In the genomic region with DNA sequence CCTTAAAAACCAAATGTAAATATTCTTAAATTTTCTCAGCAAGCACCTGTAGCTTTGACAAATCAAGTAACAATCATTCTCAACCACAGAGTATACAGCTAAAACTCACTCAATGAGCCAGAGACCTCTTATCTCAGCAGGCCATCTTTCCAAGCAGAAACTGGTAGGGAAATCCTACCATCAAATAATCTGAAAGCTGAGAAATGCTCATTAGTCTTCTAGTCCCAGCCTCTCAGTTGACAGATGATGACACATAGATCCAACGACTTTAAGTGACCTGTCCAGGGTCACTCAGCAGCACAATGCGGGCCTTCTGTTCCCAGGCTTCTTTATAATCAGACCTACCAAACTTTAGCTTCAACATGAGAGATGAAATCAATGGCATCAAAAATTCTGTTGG, we compare ENCODE assay signal across 1 cellular context.
TF ChIP-seq lines count a peak whose summit lies in the region.

No MANE protein-coding gene starts in this region.

TF ChIP-seq in K562, 482 proteins besides CTCF, POLR2A, EP300 and RAD21 (continued from another document and continues in another):
- TF ChIP-seq, protein P1, sequence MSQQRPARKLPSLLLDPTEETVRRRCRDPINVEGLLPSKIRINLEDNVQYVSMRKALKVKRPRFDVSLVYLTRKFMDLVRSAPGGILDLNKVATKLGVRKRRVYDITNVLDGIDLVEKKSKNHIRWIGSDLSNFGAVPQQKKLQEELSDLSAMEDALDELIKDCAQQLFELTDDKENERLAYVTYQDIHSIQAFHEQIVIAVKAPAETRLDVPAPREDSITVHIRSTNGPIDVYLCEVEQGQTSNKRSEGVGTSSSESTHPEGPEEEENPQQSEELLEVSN (IDR thresholded peaks at IDR 0.05; ENCODE audit: borderline replicate concordance in 1 of 2, extremely low read depth in 1 of 2, insufficient read depth in 1 of 2, insufficient read length in 1 of 2, low read depth in 1 of 2, low read length in 1 of 2, poor library complexity in 1 of 2, severe bottlenecking in 1 of 2), result no peak
- TF ChIP-seq CC2D1A (IDR thresholded peaks at IDR 0.05), result no peak
- no peak for TF ChIP-seq HMGN3 (IDR thresholded peaks at IDR 0.05; ENCODE audit: borderline replicate concordance, extremely low read depth, insufficient read length, low read depth, low read length)
- TF ChIP-seq MEIS2 (IDR thresholded peaks at IDR 0.05; ENCODE audit: partially characterized antibody), result peak; percentile 95
- peak; percentile 22; the same call in 1 of the 2 replicates for TF ChIP-seq DPF2 (IDR thresholded peaks at IDR 0.05)
- TF ChIP-seq FIP1L1 (IDR thresholded peaks at IDR 0.05; ENCODE audit: low read depth, low read length, poor library complexity, severe bottlenecking), result no peak
- TF ChIP-seq ZNF121 (CRISPR knock-in tag; conservative IDR thresholded peaks at IDR 0.05), result no peak
- TF ChIP-seq, protein P2, sequence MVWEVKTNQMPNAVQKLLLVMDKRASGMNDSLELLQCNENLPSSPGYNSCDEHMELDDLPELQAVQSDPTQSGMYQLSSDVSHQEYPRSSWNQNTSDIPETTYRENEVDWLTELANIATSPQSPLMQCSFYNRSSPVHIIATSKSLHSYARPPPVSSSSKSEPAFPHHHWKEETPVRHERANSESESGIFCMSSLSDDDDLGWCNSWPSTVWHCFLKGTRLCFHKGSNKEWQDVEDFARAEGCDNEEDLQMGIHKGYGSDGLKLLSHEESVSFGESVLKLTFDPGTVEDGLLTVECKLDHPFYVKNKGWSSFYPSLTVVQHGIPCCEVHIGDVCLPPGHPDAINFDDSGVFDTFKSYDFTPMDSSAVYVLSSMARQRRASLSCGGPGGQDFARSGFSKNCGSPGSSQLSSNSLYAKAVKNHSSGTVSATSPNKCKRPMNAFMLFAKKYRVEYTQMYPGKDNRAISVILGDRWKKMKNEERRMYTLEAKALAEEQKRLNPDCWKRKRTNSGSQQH (CRISPR knock-in tag; IDR thresholded peaks at IDR 0.05), result no peak
- TF ChIP-seq EGR1 (conservative IDR thresholded peaks at IDR 0.05), result no peak
- TF ChIP-seq, protein P3, sequence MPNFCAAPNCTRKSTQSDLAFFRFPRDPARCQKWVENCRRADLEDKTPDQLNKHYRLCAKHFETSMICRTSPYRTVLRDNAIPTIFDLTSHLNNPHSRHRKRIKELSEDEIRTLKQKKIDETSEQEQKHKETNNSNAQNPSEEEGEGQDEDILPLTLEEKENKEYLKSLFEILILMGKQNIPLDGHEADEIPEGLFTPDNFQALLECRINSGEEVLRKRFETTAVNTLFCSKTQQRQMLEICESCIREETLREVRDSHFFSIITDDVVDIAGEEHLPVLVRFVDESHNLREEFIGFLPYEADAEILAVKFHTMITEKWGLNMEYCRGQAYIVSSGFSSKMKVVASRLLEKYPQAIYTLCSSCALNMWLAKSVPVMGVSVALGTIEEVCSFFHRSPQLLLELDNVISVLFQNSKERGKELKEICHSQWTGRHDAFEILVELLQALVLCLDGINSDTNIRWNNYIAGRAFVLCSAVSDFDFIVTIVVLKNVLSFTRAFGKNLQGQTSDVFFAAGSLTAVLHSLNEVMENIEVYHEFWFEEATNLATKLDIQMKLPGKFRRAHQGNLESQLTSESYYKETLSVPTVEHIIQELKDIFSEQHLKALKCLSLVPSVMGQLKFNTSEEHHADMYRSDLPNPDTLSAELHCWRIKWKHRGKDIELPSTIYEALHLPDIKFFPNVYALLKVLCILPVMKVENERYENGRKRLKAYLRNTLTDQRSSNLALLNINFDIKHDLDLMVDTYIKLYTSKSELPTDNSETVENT (CRISPR knock-in tag; IDR thresholded peaks at IDR 0.05), result no peak
- no peak for TF ChIP-seq ZNF696 (CRISPR knock-in tag; conservative IDR thresholded peaks at IDR 0.05)
- no peak for TF ChIP-seq ZNF232 (CRISPR knock-in tag; IDR thresholded peaks at IDR 0.05)
- TF ChIP-seq, protein P4, sequence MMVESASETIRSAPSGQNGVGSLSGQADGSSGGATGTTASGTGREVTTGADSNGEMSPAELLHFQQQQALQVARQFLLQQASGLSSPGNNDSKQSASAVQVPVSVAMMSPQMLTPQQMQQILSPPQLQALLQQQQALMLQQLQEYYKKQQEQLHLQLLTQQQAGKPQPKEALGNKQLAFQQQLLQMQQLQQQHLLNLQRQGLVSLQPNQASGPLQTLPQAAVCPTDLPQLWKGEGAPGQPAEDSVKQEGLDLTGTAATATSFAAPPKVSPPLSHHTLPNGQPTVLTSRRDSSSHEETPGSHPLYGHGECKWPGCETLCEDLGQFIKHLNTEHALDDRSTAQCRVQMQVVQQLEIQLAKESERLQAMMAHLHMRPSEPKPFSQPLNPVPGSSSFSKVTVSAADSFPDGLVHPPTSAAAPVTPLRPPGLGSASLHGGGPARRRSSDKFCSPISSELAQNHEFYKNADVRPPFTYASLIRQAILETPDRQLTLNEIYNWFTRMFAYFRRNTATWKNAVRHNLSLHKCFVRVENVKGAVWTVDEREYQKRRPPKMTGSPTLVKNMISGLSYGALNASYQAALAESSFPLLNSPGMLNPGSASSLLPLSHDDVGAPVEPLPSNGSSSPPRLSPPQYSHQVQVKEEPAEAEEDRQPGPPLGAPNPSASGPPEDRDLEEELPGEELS (CRISPR knock-in tag; IDR thresholded peaks at IDR 0.05; ENCODE audit: borderline replicate concordance), result no peak
- no peak for TF ChIP-seq SREBF1 (IDR thresholded peaks at IDR 0.05; ENCODE audit: borderline replicate concordance, low read depth, low read length)
- TF ChIP-seq JUND (IDR thresholded peaks at IDR 0.05; ENCODE audit: borderline replicate concordance, low read depth, low read length), result peak; percentile 51; the same call in 1 of the 2 replicates
- TF ChIP-seq JUND (tag; IDR thresholded peaks at IDR 0.05; ENCODE audit: borderline replicate concordance, low read depth, low read length), result peak; percentile 47; the same call in 1 of the 3 replicates
- no peak for TF ChIP-seq RBM34 (IDR thresholded peaks at IDR 0.05; ENCODE audit: borderline replicate concordance, insufficient read depth, low read length)
- TF ChIP-seq, protein P5, sequence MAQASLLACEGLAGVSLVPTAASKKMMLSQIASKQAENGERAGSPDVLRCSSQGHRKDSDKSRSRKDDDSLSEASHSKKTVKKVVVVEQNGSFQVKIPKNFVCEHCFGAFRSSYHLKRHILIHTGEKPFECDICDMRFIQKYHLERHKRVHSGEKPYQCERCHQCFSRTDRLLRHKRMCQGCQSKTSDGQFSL (CRISPR knock-in tag; IDR thresholded peaks at IDR 0.05), result no peak
- TF ChIP-seq, protein P5 (tag; IDR thresholded peaks at IDR 0.05), result no peak
- peak; percentile 21 to 38; a peak in 1 of 4 replicates for TF ChIP-seq KDM1A (IDR thresholded peaks at IDR 0.05)
- TF ChIP-seq FOSL1 (tag; conservative IDR thresholded peaks at IDR 0.05), result peak; percentile 78
- no peak for TF ChIP-seq ZNF695 (CRISPR knock-in tag; IDR thresholded peaks at IDR 0.05)
- no peak for TF ChIP-seq CBX1 (IDR thresholded peaks at IDR 0.05; ENCODE audit: low read depth)
- no peak for TF ChIP-seq NONO (IDR thresholded peaks at IDR 0.05; ENCODE audit: low read depth in 2 of 2, low read length in 1 of 2)
- no peak for TF ChIP-seq RNF2 (IDR thresholded peaks at IDR 0.05)
- TF ChIP-seq, protein P6, sequence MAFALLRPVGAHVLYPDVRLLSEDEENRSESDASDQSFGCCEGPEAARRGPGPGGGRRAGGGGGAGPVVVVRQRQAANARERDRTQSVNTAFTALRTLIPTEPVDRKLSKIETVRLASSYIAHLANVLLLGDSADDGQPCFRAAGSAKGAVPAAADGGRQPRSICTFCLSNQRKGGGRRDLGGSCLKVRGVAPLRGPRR (CRISPR knock-in tag; IDR thresholded peaks at IDR 0.05), result no peak
- no peak for TF ChIP-seq IFI16 (CRISPR knock-in tag; IDR thresholded peaks at IDR 0.05)
- TF ChIP-seq SNIP1 (IDR thresholded peaks at IDR 0.05; ENCODE audit: low read depth), result no peak
- no peak for TF ChIP-seq KAT8 (IDR thresholded peaks at IDR 0.05; ENCODE audit: low read depth)
- TF ChIP-seq FOXK1 (CRISPR knock-in tag; IDR thresholded peaks at IDR 0.05; ENCODE audit: borderline replicate concordance), result no peak
- TF ChIP-seq, protein P7, sequence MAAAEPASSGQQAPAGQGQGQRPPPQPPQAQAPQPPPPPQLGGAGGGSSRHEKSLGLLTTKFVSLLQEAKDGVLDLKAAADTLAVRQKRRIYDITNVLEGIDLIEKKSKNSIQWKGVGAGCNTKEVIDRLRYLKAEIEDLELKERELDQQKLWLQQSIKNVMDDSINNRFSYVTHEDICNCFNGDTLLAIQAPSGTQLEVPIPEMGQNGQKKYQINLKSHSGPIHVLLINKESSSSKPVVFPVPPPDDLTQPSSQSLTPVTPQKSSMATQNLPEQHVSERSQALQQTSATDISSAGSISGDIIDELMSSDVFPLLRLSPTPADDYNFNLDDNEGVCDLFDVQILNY (CRISPR knock-in tag; IDR thresholded peaks at IDR 0.05), result no peak
- TF ChIP-seq ZKSCAN3 (CRISPR knock-in tag; IDR thresholded peaks at IDR 0.05), result no peak
- no peak for TF ChIP-seq JUNB (CRISPR knock-in tag; conservative IDR thresholded peaks at IDR 0.05)
- no peak for TF ChIP-seq ZNF212 (CRISPR knock-in tag; IDR thresholded peaks at IDR 0.05)
- no peak for TF ChIP-seq NR4A1 (CRISPR knock-in tag; IDR thresholded peaks at IDR 0.05)
- no peak for TF ChIP-seq NR4A1 (tag; IDR thresholded peaks at IDR 0.05)
- peak; percentile 36; the same call in 1 of the 2 replicates for TF ChIP-seq ARID1B (IDR thresholded peaks at IDR 0.05)
- TF ChIP-seq ZNF644 (tag; IDR thresholded peaks at IDR 0.05; ENCODE audit: low read depth), result no peak
- no peak for TF ChIP-seq GABPB1 (CRISPR knock-in tag; IDR thresholded peaks at IDR 0.05)
- no peak for TF ChIP-seq ZNF124 (CRISPR knock-in tag; IDR thresholded peaks at IDR 0.05)
- TF ChIP-seq PHTF2 (CRISPR knock-in tag; IDR thresholded peaks at IDR 0.05), result no peak
- TF ChIP-seq, protein P8, sequence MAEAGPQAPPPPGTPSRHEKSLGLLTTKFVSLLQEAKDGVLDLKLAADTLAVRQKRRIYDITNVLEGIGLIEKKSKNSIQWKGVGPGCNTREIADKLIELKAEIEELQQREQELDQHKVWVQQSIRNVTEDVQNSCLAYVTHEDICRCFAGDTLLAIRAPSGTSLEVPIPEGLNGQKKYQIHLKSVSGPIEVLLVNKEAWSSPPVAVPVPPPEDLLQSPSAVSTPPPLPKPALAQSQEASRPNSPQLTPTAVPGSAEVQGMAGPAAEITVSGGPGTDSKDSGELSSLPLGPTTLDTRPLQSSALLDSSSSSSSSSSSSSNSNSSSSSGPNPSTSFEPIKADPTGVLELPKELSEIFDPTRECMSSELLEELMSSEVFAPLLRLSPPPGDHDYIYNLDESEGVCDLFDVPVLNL (CRISPR knock-in tag; IDR thresholded peaks at IDR 0.05; ENCODE audit: low read depth), result no peak
- TF ChIP-seq, protein P9, sequence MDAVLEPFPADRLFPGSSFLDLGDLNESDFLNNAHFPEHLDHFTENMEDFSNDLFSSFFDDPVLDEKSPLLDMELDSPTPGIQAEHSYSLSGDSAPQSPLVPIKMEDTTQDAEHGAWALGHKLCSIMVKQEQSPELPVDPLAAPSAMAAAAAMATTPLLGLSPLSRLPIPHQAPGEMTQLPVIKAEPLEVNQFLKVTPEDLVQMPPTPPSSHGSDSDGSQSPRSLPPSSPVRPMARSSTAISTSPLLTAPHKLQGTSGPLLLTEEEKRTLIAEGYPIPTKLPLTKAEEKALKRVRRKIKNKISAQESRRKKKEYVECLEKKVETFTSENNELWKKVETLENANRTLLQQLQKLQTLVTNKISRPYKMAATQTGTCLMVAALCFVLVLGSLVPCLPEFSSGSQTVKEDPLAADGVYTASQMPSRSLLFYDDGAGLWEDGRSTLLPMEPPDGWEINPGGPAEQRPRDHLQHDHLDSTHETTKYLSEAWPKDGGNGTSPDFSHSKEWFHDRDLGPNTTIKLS (IDR thresholded peaks at IDR 0.05; ENCODE audit: borderline replicate concordance, low read depth), result no peak
- TF ChIP-seq SMARCA4 (IDR thresholded peaks at IDR 0.05), result peak; percentile 36; the same call in 1 of the 2 replicates
- peak; percentile 30; the same call in 1 of the 2 replicates for TF ChIP-seq HDAC2 (IDR thresholded peaks at IDR 0.05)
- TF ChIP-seq SMAD4 (CRISPR knock-in tag; conservative IDR thresholded peaks at IDR 0.05), result no peak
- no peak for TF ChIP-seq L3MBTL2 (IDR thresholded peaks at IDR 0.05)
- no peak for TF ChIP-seq NR2C2 (CRISPR knock-in tag; IDR thresholded peaks at IDR 0.05)
- TF ChIP-seq NR2C2 (tag; IDR thresholded peaks at IDR 0.05), result no peak
- TF ChIP-seq SAP30 (IDR thresholded peaks at IDR 0.05; ENCODE audit: borderline replicate concordance, insufficient read depth, low read depth, low read length, poor library complexity, severe bottlenecking), result no peak
- TF ChIP-seq ZBTB1 (CRISPR knock-in tag; IDR thresholded peaks at IDR 0.05; ENCODE audit: borderline replicate concordance, low read depth), result no peak
- TF ChIP-seq DNMT1 (IDR thresholded peaks at IDR 0.05), result no peak
- no peak for TF ChIP-seq ZNF23 (CRISPR knock-in tag; IDR thresholded peaks at IDR 0.05)
- no peak for TF ChIP-seq MIER1 (IDR thresholded peaks at IDR 0.05; ENCODE audit: low read depth)
- no peak for TF ChIP-seq THRAP3 (IDR thresholded peaks at IDR 0.05; ENCODE audit: borderline replicate concordance)
- no peak for TF ChIP-seq TRIM28 (IDR thresholded peaks at IDR 0.05)
- TF ChIP-seq, protein P10, sequence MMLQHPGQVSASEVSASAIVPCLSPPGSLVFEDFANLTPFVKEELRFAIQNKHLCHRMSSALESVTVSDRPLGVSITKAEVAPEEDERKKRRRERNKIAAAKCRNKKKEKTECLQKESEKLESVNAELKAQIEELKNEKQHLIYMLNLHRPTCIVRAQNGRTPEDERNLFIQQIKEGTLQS (IDR thresholded peaks at IDR 0.05), result peak; percentile 66; the same call in 1 of the 2 replicates
- TF ChIP-seq, protein P10 (CRISPR knock-in tag; conservative IDR thresholded peaks at IDR 0.05), result no peak
- peak; percentile 39; the same call in 1 of the 2 replicates for TF ChIP-seq ATF7 (IDR thresholded peaks at IDR 0.05)
- TF ChIP-seq, protein P11, sequence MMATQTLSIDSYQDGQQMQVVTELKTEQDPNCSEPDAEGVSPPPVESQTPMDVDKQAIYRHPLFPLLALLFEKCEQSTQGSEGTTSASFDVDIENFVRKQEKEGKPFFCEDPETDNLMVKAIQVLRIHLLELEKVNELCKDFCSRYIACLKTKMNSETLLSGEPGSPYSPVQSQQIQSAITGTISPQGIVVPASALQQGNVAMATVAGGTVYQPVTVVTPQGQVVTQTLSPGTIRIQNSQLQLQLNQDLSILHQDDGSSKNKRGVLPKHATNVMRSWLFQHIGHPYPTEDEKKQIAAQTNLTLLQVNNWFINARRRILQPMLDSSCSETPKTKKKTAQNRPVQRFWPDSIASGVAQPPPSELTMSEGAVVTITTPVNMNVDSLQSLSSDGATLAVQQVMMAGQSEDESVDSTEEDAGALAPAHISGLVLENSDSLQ (IDR thresholded peaks at IDR 0.05), result peak; percentile 83
- TF ChIP-seq TEAD1 (CRISPR knock-in tag; IDR thresholded peaks at IDR 0.05), result no peak
- TF ChIP-seq RCOR1 (IDR thresholded peaks at IDR 0.05; ENCODE audit: borderline replicate concordance in 1 of 2, low read depth in 2 of 2, low read length in 2 of 2), result peak in 1 of 2 experiments; percentile 39; a peak in 1 of 4 replicates
- TF ChIP-seq NFIC (IDR thresholded peaks at IDR 0.05), result no peak
- no peak for TF ChIP-seq NR2F6 (CRISPR knock-in tag; IDR thresholded peaks at IDR 0.05)
- no peak for TF ChIP-seq HDAC8 (tag; IDR thresholded peaks at IDR 0.05)
- TF ChIP-seq KLF16 (IDR thresholded peaks at IDR 0.05), result no peak
